ENCODE assay signal across 1 cellular context in the genomic region with DNA sequence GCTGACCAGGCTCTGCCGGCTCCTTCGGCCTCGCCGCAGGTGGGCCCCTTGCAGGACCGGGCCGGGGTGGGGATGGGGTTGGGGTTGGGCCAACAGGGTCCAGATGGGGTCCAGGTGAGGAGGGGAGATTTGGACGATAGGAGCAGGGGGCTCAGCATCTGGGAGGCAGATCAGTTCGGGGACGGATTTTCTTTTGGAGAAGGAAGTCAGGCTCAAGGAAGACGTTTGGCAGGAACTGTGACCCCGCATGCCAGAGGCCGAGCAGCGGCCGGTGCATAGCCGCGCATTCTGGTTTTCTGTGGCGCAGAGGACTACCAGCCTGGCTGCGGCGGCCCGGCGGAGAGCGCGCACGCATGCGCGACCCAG.
TF ChIP-seq lines count a peak whose summit lies in the region.

No MANE protein-coding gene starts in this region.

TF ChIP-seq in HepG2, 621 proteins besides CTCF, POLR2A, EP300 and RAD21 (continued from another document and continues in another):
- TF ChIP-seq, protein P1, sequence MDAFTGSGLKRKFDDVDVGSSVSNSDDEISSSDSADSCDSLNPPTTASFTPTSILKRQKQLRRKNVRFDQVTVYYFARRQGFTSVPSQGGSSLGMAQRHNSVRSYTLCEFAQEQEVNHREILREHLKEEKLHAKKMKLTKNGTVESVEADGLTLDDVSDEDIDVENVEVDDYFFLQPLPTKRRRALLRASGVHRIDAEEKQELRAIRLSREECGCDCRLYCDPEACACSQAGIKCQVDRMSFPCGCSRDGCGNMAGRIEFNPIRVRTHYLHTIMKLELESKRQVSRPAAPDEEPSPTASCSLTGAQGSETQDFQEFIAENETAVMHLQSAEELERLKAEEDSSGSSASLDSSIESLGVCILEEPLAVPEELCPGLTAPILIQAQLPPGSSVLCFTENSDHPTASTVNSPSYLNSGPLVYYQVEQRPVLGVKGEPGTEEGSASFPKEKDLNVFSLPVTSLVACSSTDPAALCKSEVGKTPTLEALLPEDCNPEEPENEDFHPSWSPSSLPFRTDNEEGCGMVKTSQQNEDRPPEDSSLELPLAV (CRISPR knock-in tag; conservative IDR thresholded peaks at IDR 0.05; ENCODE audit: low read depth) = 0 out of 2 replicates have a peak, but pooled peaks have one; percentile 20
- TF ChIP-seq MTF1 (CRISPR knock-in tag; IDR thresholded peaks at IDR 0.05) = no peak
- TF ChIP-seq, protein P2, sequence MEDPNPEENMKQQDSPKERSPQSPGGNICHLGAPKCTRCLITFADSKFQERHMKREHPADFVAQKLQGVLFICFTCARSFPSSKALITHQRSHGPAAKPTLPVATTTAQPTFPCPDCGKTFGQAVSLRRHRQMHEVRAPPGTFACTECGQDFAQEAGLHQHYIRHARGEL (CRISPR knock-in tag; IDR thresholded peaks at IDR 0.05) = no peak
- TF ChIP-seq HOXA5 (CRISPR knock-in tag; IDR thresholded peaks at IDR 0.05) = peak; percentile 18; the same call in 1 of the 2 replicates
- no peak for TF ChIP-seq MLLT10 (CRISPR knock-in tag; IDR thresholded peaks at IDR 0.05)
- TF ChIP-seq SALL1 (CRISPR knock-in tag; IDR thresholded peaks at IDR 0.05) = no peak
- TF ChIP-seq, protein P3, sequence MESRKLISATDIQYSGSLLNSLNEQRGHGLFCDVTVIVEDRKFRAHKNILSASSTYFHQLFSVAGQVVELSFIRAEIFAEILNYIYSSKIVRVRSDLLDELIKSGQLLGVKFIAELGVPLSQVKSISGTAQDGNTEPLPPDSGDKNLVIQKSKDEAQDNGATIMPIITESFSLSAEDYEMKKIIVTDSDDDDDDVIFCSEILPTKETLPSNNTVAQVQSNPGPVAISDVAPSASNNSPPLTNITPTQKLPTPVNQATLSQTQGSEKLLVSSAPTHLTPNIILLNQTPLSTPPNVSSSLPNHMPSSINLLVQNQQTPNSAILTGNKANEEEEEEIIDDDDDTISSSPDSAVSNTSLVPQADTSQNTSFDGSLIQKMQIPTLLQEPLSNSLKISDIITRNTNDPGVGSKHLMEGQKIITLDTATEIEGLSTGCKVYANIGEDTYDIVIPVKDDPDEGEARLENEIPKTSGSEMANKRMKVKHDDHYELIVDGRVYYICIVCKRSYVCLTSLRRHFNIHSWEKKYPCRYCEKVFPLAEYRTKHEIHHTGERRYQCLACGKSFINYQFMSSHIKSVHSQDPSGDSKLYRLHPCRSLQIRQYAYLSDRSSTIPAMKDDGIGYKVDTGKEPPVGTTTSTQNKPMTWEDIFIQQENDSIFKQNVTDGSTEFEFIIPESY (CRISPR knock-in tag; IDR thresholded peaks at IDR 0.05) = no peak
- TF ChIP-seq NR1H2 (CRISPR knock-in tag; IDR thresholded peaks at IDR 0.05; ENCODE audit: borderline replicate concordance, low read depth) = no peak
- no peak for TF ChIP-seq ZNF713 (CRISPR knock-in tag; IDR thresholded peaks at IDR 0.05)
- TF ChIP-seq, protein P4, sequence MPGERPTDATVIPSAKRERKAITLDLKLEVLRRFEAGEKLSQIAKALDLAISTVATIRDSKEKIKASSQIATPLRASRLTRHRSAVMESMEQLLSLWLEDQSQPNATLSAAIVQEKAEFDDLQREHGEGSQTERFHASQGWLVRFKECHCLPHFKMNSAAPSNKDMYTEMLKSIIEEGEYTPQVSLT (CRISPR knock-in tag; IDR thresholded peaks at IDR 0.05; ENCODE audit: borderline replicate concordance, low read depth) = no peak
- TF ChIP-seq ELF1 (CRISPR knock-in tag; IDR thresholded peaks at IDR 0.05) = no peak
- no peak for TF ChIP-seq ZEB1 (IDR thresholded peaks at IDR 0.05; ENCODE audit: insufficient replicate concordance, low read depth)
- TF ChIP-seq, protein P5, sequence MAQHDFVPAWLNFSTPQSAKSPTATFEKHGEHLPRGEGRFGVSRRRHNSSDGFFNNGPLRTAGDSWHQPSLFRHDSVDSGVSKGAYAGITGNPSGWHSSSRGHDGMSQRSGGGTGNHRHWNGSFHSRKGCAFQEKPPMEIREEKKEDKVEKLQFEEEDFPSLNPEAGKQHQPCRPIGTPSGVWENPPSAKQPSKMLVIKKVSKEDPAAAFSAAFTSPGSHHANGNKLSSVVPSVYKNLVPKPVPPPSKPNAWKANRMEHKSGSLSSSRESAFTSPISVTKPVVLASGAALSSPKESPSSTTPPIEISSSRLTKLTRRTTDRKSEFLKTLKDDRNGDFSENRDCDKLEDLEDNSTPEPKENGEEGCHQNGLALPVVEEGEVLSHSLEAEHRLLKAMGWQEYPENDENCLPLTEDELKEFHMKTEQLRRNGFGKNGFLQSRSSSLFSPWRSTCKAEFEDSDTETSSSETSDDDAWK (CRISPR knock-in tag; IDR thresholded peaks at IDR 0.05) = no peak
- TF ChIP-seq, protein P6, sequence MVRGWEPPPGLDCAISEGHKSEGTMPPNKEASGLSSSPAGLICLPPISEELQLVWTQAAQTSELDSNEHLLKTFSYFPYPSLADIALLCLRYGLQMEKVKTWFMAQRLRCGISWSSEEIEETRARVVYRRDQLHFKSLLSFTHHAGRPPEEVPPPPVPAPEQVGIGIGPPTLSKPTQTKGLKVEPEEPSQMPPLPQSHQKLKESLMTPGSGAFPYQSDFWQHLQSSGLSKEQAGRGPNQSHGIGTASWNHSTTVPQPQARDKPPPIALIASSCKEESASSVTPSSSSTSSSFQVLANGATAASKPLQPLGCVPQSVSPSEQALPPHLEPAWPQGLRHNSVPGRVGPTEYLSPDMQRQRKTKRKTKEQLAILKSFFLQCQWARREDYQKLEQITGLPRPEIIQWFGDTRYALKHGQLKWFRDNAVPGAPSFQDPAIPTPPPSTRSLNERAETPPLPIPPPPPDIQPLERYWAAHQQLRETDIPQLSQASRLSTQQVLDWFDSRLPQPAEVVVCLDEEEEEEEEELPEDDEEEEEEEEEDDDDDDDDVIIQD (CRISPR knock-in tag; IDR thresholded peaks at IDR 0.05; ENCODE audit: low read depth) = no peak
- TF ChIP-seq NR2F6 (IDR thresholded peaks at IDR 0.05) = no peak
- no peak for TF ChIP-seq NR2F6 (CRISPR knock-in tag; IDR thresholded peaks at IDR 0.05)
- TF ChIP-seq, protein P7, sequence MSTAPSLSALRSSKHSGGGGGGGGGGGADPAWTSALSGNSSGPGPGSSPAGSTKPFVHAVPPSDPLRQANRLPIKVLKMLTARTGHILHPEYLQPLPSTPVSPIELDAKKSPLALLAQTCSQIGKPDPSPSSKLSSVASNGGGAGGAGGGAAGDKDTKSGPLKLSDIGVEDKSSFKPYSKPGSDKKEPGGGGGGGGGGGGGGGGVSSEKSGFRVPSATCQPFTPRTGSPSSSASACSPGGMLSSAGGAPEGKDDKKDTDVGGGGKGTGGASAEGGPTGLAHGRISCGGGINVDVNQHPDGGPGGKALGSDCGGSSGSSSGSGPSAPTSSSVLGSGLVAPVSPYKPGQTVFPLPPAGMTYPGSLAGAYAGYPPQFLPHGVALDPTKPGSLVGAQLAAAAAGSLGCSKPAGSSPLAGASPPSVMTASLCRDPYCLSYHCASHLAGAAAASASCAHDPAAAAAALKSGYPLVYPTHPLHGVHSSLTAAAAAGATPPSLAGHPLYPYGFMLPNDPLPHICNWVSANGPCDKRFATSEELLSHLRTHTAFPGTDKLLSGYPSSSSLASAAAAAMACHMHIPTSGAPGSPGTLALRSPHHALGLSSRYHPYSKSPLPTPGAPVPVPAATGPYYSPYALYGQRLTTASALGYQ (CRISPR knock-in tag; IDR thresholded peaks at IDR 0.05) = 0 out of 2 replicates have a peak, but pooled peaks have one; percentile 14
- TF ChIP-seq YEATS4 (CRISPR knock-in tag; IDR thresholded peaks at IDR 0.05; ENCODE audit: borderline replicate concordance) = no peak
- TF ChIP-seq ZNF230 (CRISPR knock-in tag; IDR thresholded peaks at IDR 0.05) = no peak
- TF ChIP-seq NPAS2 (CRISPR knock-in tag; IDR thresholded peaks at IDR 0.05; ENCODE audit: borderline replicate concordance) = no peak
- no peak for TF ChIP-seq AGO1 (IDR thresholded peaks at IDR 0.05; ENCODE audit: low read depth, low read length, poor library complexity, severe bottlenecking)
- no peak for TF ChIP-seq ADNP (CRISPR knock-in tag; IDR thresholded peaks at IDR 0.05)
- TF ChIP-seq ZNF331 (CRISPR knock-in tag; IDR thresholded peaks at IDR 0.05) = no peak
- TF ChIP-seq, protein P8, sequence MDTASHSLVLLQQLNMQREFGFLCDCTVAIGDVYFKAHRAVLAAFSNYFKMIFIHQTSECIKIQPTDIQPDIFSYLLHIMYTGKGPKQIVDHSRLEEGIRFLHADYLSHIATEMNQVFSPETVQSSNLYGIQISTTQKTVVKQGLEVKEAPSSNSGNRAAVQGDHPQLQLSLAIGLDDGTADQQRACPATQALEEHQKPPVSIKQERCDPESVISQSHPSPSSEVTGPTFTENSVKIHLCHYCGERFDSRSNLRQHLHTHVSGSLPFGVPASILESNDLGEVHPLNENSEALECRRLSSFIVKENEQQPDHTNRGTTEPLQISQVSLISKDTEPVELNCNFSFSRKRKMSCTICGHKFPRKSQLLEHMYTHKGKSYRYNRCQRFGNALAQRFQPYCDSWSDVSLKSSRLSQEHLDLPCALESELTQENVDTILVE (CRISPR knock-in tag; IDR thresholded peaks at IDR 0.05) = no peak
- no peak for TF ChIP-seq ZNF788 (CRISPR knock-in tag; IDR thresholded peaks at IDR 0.05; ENCODE audit: borderline replicate concordance)
- TF ChIP-seq ZNF354B (CRISPR knock-in tag; IDR thresholded peaks at IDR 0.05) = 0 out of 2 replicates have a peak, but pooled peaks have one; percentile 86
- TF ChIP-seq NAIF1 (CRISPR knock-in tag; IDR thresholded peaks at IDR 0.05; ENCODE audit: borderline replicate concordance) = peak; percentile 8; the same call in 1 of the 2 replicates
- no peak for TF ChIP-seq SIN3B (IDR thresholded peaks at IDR 0.05; ENCODE audit: low read length)
- no peak for TF ChIP-seq KMT2B (CRISPR knock-in tag; IDR thresholded peaks at IDR 0.05)
- no peak for TF ChIP-seq ELF3 (CRISPR knock-in tag; IDR thresholded peaks at IDR 0.05)
- no peak for TF ChIP-seq ZNF317 (CRISPR knock-in tag; IDR thresholded peaks at IDR 0.05)
- no peak for TF ChIP-seq ZNF672 (CRISPR knock-in tag; IDR thresholded peaks at IDR 0.05)
- TF ChIP-seq, protein P9, sequence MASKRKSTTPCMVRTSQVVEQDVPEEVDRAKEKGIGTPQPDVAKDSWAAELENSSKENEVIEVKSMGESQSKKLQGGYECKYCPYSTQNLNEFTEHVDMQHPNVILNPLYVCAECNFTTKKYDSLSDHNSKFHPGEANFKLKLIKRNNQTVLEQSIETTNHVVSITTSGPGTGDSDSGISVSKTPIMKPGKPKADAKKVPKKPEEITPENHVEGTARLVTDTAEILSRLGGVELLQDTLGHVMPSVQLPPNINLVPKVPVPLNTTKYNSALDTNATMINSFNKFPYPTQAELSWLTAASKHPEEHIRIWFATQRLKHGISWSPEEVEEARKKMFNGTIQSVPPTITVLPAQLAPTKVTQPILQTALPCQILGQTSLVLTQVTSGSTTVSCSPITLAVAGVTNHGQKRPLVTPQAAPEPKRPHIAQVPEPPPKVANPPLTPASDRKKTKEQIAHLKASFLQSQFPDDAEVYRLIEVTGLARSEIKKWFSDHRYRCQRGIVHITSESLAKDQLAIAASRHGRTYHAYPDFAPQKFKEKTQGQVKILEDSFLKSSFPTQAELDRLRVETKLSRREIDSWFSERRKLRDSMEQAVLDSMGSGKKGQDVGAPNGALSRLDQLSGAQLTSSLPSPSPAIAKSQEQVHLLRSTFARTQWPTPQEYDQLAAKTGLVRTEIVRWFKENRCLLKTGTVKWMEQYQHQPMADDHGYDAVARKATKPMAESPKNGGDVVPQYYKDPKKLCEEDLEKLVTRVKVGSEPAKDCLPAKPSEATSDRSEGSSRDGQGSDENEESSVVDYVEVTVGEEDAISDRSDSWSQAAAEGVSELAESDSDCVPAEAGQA (IDR thresholded peaks at IDR 0.05; ENCODE audit: low read depth) = no peak
- TF ChIP-seq, protein P9 (CRISPR knock-in tag; IDR thresholded peaks at IDR 0.05; ENCODE audit: borderline replicate concordance) = no peak
- TF ChIP-seq HNF4A (CRISPR knock-in tag; IDR thresholded peaks at IDR 0.05) = no peak
- TF ChIP-seq ZSCAN12 (CRISPR knock-in tag; IDR thresholded peaks at IDR 0.05) = 0 out of 2 replicates have a peak, but pooled peaks have one; percentile 70
- TF ChIP-seq, protein P10, sequence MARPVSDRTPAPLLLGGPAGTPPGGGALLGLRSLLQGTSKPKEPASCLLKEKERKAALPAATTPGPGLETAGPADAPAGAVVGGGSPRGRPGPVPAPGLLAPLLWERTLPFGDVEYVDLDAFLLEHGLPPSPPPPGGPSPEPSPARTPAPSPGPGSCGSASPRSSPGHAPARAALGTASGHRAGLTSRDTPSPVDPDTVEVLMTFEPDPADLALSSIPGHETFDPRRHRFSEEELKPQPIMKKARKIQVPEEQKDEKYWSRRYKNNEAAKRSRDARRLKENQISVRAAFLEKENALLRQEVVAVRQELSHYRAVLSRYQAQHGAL (CRISPR knock-in tag; IDR thresholded peaks at IDR 0.05; ENCODE audit: not compliant biosample characterization) = peak; percentile 73
- TF ChIP-seq ZNF7 (CRISPR knock-in tag; IDR thresholded peaks at IDR 0.05) = no peak
- no peak for TF ChIP-seq ZBTB1 (CRISPR knock-in tag; IDR thresholded peaks at IDR 0.05; ENCODE audit: borderline replicate concordance)
- TF ChIP-seq HMG20B (CRISPR knock-in tag; conservative IDR thresholded peaks at IDR 0.05) = no peak
- TF ChIP-seq RNF2 (conservative IDR thresholded peaks at IDR 0.05; ENCODE audit: low read depth) = no peak
- TF ChIP-seq TCF7L2 (IDR thresholded peaks at IDR 0.05; ENCODE audit: low read depth, low read length) = no peak
